Comparison of ENCODE assay signal across 13 cellular contexts in the genomic region with DNA sequence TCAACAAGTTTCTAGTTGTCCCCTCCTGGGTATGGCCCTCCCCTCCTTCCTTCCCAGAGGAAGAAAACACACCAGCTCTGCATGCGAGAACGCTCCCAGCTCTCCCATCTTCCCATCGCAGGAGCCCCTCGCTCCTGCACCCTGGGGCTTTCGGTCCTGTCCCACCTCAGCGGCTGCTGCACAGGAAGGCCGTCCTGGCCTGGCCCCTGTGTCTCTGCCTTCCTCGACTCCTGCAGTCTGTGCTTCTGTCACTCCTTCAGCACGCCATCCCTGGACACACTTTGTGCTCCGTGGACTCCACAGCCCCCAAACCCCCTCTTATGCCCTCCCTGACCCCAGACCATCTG. TPM values are rescaled to one million over a fixed set of nuclear protein-coding genes. Genes with fewer than 3 reads are reported as not detected.
DNase-seq lines count a peak whose midpoint lies in the region; ATAC-seq and TF ChIP-seq lines count a peak whose summit lies in the region.
"Had no signal": no experiment of that assay in that cellular context is flagged by ENCODE, and none has a peak within 500 bp of the region (broad histone marks: within the 10 kb centered on the region; RNA-seq: fewer than 3 reads in every experiment).

No MANE protein-coding gene starts in this region.

- no peaks in the 10 kb centered on the region for H3K36me3 ChIP-seq in Caco-2 (ENCODE audit: control insufficient read depth, insufficient read depth, low read length)
- H3K36me3 ChIP-seq in lower lobe of right lung: no peaks in the 10 kb centered on the region

- no peak overlapping the region for H3K27ac Mint-ChIP-seq in Caco-2 (ENCODE audit: unreplicated experiment)
- peak overlapping the region; percentile 3 for H3K27ac Mint-ChIP-seq in central memory CD8-positive, alpha-beta T cell (ENCODE audit: low read depth)
- H3K27ac Mint-ChIP-seq: CD8-positive, alpha-beta memory T cell; HFFc6 had no signal

- H3K36me3 Mint-ChIP-seq in Caco-2 (ENCODE audit: insufficient read depth, unreplicated experiment): no peaks in the 10 kb centered on the region
- peaks cover 5% of the 10 kb centered on the region for H3K36me3 Mint-ChIP-seq in central memory CD8-positive, alpha-beta T cell (ENCODE audit: insufficient read depth)
- H3K36me3 Mint-ChIP-seq: CD8-positive, alpha-beta memory T cell had no signal

- intact Hi-C loops in Caco-2 (cut with micrococcal nuclease; ENCODE audit: unreplicated experiment) (loop anchor here (10.0 kb wide), 1 partner anchor 278 kb away; no protein-coding TSS in a partner anchor), lower lobe of right lung (cut with DNase I) (no loop called here)

- peaks cover 13% of the 10 kb centered on the region for H3K9me3 Mint-ChIP-seq in Caco-2 (ENCODE audit: unreplicated experiment)
- no peaks in the 10 kb centered on the region for H3K9me3 Mint-ChIP-seq in central memory CD8-positive, alpha-beta T cell
- H3K9me3 Mint-ChIP-seq: CD8-positive, alpha-beta memory T cell had no signal

- CTCF ChIA-PET in Caco-2 (lab: Charles Lee): interaction anchor here (0.9 to 1.3 kb wide), 2 partner anchors 226 to 277 kb away, joined by 4 to 5 read pairs; no protein-coding TSS in a partner anchor

- no peak for TF ChIP-seq CTCF in 22Rv1 (IDR thresholded peaks at IDR 0.05)
- no peak for TF ChIP-seq CTCF in Caco-2 (IDR thresholded peaks at IDR 0.05; ENCODE audit: insufficient read depth in 1 of 2, low read depth in 1 of 2, low read length in 1 of 2, severe bottlenecking in 1 of 2, unreplicated experiment in 1 of 2)
- TF ChIP-seq CTCF in lower lobe of right lung (IDR thresholded peaks at IDR 0.05): no peak

- no peak for DNase-seq in Caco-2
- no peak for DNase-seq in central memory CD8-positive, alpha-beta T cell (ENCODE audit: low spot score in 2 of 2)
- DNase-seq in lower lobe of right lung: peak; percentile 20
- DNase-seq in DMS153 (lab: John Stamatoyannopoulos, UW): no peak
- DNase-seq in kidney tubule cell (ENCODE audit: low spot score): no peak
- DNase-seq: DMS 273 treated with DMSO at 0.1 percent for 48 hours, GOT3, HFFc6 had no signal

- POLR2A ChIA-PET in Caco-2 (lab: Charles Lee): no interaction called here

- H3K4me3 Mint-ChIP-seq in Caco-2 (ENCODE audit: unreplicated experiment): peak overlapping the region; percentile 77
- H3K4me3 Mint-ChIP-seq in central memory CD8-positive, alpha-beta T cell: no peak overlapping the region
- H3K4me3 Mint-ChIP-seq: HFFc6 had no signal

- no peak for ATAC-seq in central memory CD8-positive, alpha-beta T cell (replicated peaks; ENCODE audit: extremely low read depth, poor library complexity, severe bottlenecking)
- ATAC-seq in lower lobe of right lung (no peak), HG02884 (IDR thresholded peaks at IDR 0.05; ENCODE audit: unreplicated experiment) (no peak), HG03175 (IDR thresholded peaks at IDR 0.05; ENCODE audit: unreplicated experiment) (no peak)

- no peaks in the 10 kb centered on the region for H3K27me3 Mint-ChIP-seq in Caco-2 (ENCODE audit: insufficient read depth, unreplicated experiment)
- no peaks in the 10 kb centered on the region for H3K27me3 Mint-ChIP-seq in central memory CD8-positive, alpha-beta T cell
- H3K27me3 Mint-ChIP-seq: CD8-positive, alpha-beta memory T cell had no signal

- BruUV-seq in Caco-2 (replicated peaks; lab: Mats Ljungman, UMichigan): no TSS peak

- no peaks in the 10 kb centered on the region for H3K27me3 ChIP-seq in Caco-2 (replicated peaks; ENCODE audit: control insufficient read depth, insufficient read depth, low read length)
- H3K27me3 ChIP-seq in lower lobe of right lung (ENCODE audit: low read depth): peaks cover 8% of the 10 kb centered on the region

- H3K4me1 Mint-ChIP-seq in Caco-2 (ENCODE audit: low read depth, unreplicated experiment): peaks cover 17% of the 10 kb centered on the region
- no peaks in the 10 kb centered on the region for H3K4me1 Mint-ChIP-seq in central memory CD8-positive, alpha-beta T cell
- H3K4me1 Mint-ChIP-seq: CD8-positive, alpha-beta memory T cell had no signal

- H3K9me3 ChIP-seq in Caco-2 (no peaks in the 10 kb centered on the region), lower lobe of right lung (no peaks in the 10 kb centered on the region)

- H3K4me3 ChIP-seq in Caco-2 (ENCODE audit: low read depth, low read length): peak overlapping the region; percentile 20
- no peak overlapping the region for H3K4me3 ChIP-seq in lower lobe of right lung

- H3K27ac ChIP-seq in 22Rv1 (peak overlapping the region; percentile 65), lower lobe of right lung (no peak overlapping the region)

- peaks cover 7% of the 10 kb centered on the region; the same call in 1 of the 2 replicates for H3K4me1 ChIP-seq in Caco-2
- no peaks in the 10 kb centered on the region for H3K4me1 ChIP-seq in lower lobe of right lung

RNA-seq across cellular contexts. Expression of gene KRTAP10-1, which starts 23.2 kb away (rescaled TPM):
- total RNA-seq in Caco-2 (2022) (not detected in 2 replicates), lower lobe of right lung (not detected)
- total RNA-seq: CD8-positive, alpha-beta memory T cell; HFFc6; NCI-H460 had no signal

RNA-seq across cellular contexts. Expression of gene KRTAP10-2, which starts 34.5 kb away (rescaled TPM):
- total RNA-seq in Caco-2 (2022) (not detected in 2 replicates), lower lobe of right lung (not detected)
- total RNA-seq: CD8-positive, alpha-beta memory T cell; HFFc6; NCI-H460 had no signal

RNA-seq across cellular contexts. Expression of gene KRTAP10-3, which starts 41.8 kb away (rescaled TPM):
- not detected in 2 replicates for total RNA-seq in Caco-2 (2022)
- total RNA-seq in lower lobe of right lung: not detected
- total RNA-seq: CD8-positive, alpha-beta memory T cell; HFFc6; NCI-H460 had no signal

RNA-seq across cellular contexts. Expression of gene KRTAP10-4, which starts 56.7 kb away (rescaled TPM):
- total RNA-seq in Caco-2 (2022) (not detected in 2 replicates), lower lobe of right lung (not detected)
- total RNA-seq: CD8-positive, alpha-beta memory T cell; HFFc6; NCI-H460 had no signal
